ENCODE assay signal across 16 cellular contexts in the genomic region with DNA sequence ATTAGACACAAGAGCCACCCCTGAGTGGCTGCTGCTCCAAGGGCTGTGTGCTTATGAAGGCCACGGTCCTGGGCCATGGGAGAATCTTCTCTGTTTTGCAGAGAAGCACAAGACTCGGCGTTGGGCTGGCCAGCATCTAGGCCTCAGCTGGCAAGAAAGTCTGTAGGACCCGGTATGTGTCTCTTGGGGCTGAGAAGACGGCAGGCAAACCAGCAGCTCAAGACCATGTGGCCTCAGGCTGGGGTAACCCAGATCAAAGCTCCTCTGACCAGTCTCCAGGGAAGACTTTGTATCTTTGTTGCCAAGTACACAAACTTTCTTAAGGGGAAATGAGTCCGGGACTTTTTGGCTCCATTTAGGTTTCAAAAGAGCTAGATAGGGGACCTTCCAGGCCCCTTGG.
DNase-seq lines count a peak whose midpoint lies in the region; ATAC-seq and TF ChIP-seq lines count a peak whose summit lies in the region.
"Had no signal": no experiment of that assay in that cellular context is flagged by ENCODE, and none has a peak within 500 bp of the region (broad histone marks: within the 10 kb centered on the region; RNA-seq: fewer than 3 reads in every experiment).

No MANE protein-coding gene starts in this region.

- no peak overlapping the region for H3K27ac Mint-ChIP-seq in neural progenitor cell
- H3K27ac Mint-ChIP-seq: activated naive CD8-positive, alpha-beta T cell; dendritic cell treated with granulocyte-macrophage colony-stimulating factor and Interleukin-4, amounts not matched to agents 40 ng/mL and 50 ng/mL, for 4 days had no signal

- H2AFZ ChIP-seq in neural progenitor cell (replicated peaks): peak overlapping the region; percentile 42

- H3K9me3 ChIP-seq in KOPT-K1 (ENCODE audit: insufficient read depth, low read length, poor library complexity, severe bottlenecking) (no peaks in the 10 kb centered on the region), neural progenitor cell (ENCODE audit: low read depth) (no peaks in the 10 kb centered on the region)
- H3K9me3 ChIP-seq: body of pancreas, gastrocnemius medialis, transverse colon had no signal

- no peak overlapping the region for H3K4me2 ChIP-seq in neural progenitor cell

- no peak for TF ChIP-seq POLR2A in erythroblast (IDR thresholded peaks at IDR 0.05; ENCODE audit: low read length)

- H3K27ac ChIP-seq in KOPT-K1 (ENCODE audit: low read depth, low read length, poor library complexity, severe bottlenecking) (peak overlapping the region; percentile 90), neural progenitor cell (no peak overlapping the region)
- H3K27ac ChIP-seq: body of pancreas, gastrocnemius medialis, transverse colon had no signal

- no peak overlapping the region for H3K4me3 Mint-ChIP-seq in neural progenitor cell
- H3K4me3 Mint-ChIP-seq: activated naive CD8-positive, alpha-beta T cell; dendritic cell treated with granulocyte-macrophage colony-stimulating factor and Interleukin-4, amounts not matched to agents 40 ng/mL and 50 ng/mL, for 4 days had no signal

- H3K27me3 Mint-ChIP-seq in neural progenitor cell (ENCODE audit: insufficient read depth, low read depth): peaks cover 1% of the 10 kb centered on the region
- H3K27me3 Mint-ChIP-seq: activated naive CD8-positive, alpha-beta T cell had no signal

- H3K27me3 ChIP-seq in GM06990 (replicated peaks; ENCODE audit: control insufficient read depth, insufficient read depth, low read length) (no peaks in the 10 kb centered on the region), neural progenitor cell (no peaks in the 10 kb centered on the region)
- H3K27me3 ChIP-seq: body of pancreas, gastrocnemius medialis, transverse colon had no signal

- no peaks in the 10 kb centered on the region for H3K4me1 ChIP-seq in neural progenitor cell
- H3K4me1 ChIP-seq: gastrocnemius medialis, transverse colon had no signal

- no peaks in the 10 kb centered on the region for H4K20me1 ChIP-seq in neural progenitor cell (ENCODE audit: low read depth)

- no peak for TF ChIP-seq CTCF in GM06990 (IDR thresholded peaks at IDR 0.05; ENCODE audit: insufficient read depth, low read length, poor library complexity, severe bottlenecking)
- TF ChIP-seq CTCF in cardiac fibroblast (IDR thresholded peaks at IDR 0.05; ENCODE audit: low read depth, low read length): no peak
- TF ChIP-seq CTCF in neural progenitor cell (IDR thresholded peaks at IDR 0.05): no peak

- no peaks in the 10 kb centered on the region for H3F3A ChIP-seq in neural progenitor cell (ENCODE audit: low read depth)

- peaks cover 3% of the 10 kb centered on the region for H3K4me1 Mint-ChIP-seq in neural progenitor cell

- no peak overlapping the region for H3K9ac ChIP-seq in neural progenitor cell

- ATAC-seq in GM18511 (IDR thresholded peaks at IDR 0.05; ENCODE audit: unreplicated experiment) (no peak), HG03565 (IDR thresholded peaks at IDR 0.05; ENCODE audit: unreplicated experiment) (no peak)
- ATAC-seq: body of pancreas, gastrocnemius medialis had no signal

- no peaks in the 10 kb centered on the region for H3K79me2 ChIP-seq in neural progenitor cell (ENCODE audit: low read depth)

- H3K9me3 Mint-ChIP-seq in neural progenitor cell: peaks cover 3% of the 10 kb centered on the region
- H3K9me3 Mint-ChIP-seq: dendritic cell treated with granulocyte-macrophage colony-stimulating factor and Interleukin-4, amounts not matched to agents 40 ng/mL and 50 ng/mL, for 4 days had no signal

- peak; percentile 26 for DNase-seq in GM06990 (ENCODE audit: extremely low read depth, insufficient read length)
- peak; percentile 28 to 57 for DNase-seq in cardiac fibroblast (ENCODE audit: low read depth in 2 of 2)
- DNase-seq in neural progenitor cell (ENCODE audit: low spot score): no peak
- DNase-seq in erythroblast (lab: John Stamatoyannopoulos, UW): no peak
- no peak for DNase-seq in stimulated activated CD4-positive, alpha-beta T cell treated with anti-CD3 and anti-CD28 coated beads, Interleukin-2, amount 100 ng/mL, for 24 hours
- DNase-seq: body of pancreas, H7, NCI-H1694, NCI-H82, transverse colon had no signal

- H3K36me3 ChIP-seq in GM06990 (ENCODE audit: control insufficient read depth, insufficient read depth, low read length) (no peaks in the 10 kb centered on the region), KOPT-K1 (ENCODE audit: insufficient read depth, low read length) (no peaks in the 10 kb centered on the region), neural progenitor cell (no peaks in the 10 kb centered on the region)
- H3K36me3 ChIP-seq: gastrocnemius medialis, transverse colon had no signal

- peaks cover 1% of the 10 kb centered on the region for H3K36me3 Mint-ChIP-seq in neural progenitor cell
- H3K36me3 Mint-ChIP-seq: activated naive CD8-positive, alpha-beta T cell had no signal

- no peak overlapping the region for H3K4me3 ChIP-seq in GM06990 (replicated peaks; ENCODE audit: low read depth, low read length)
- no peak overlapping the region for H3K4me3 ChIP-seq in cardiac fibroblast (replicated peaks in 1 of 2; ENCODE audit: low read depth in 2 of 2, low read length in 2 of 2)
- H3K4me3 ChIP-seq in neural progenitor cell: no peak overlapping the region
- H3K4me3 ChIP-seq: body of pancreas, gastrocnemius medialis, transverse colon had no signal

Comparison
In these comparisons a context has a peak if more than half of its experiments do, and no peak if none do; other contexts are left out.
1. DNase-seq: peak in GM06990 (single experiment) and cardiac fibroblast (2 of 2); none in neural progenitor cell (single experiment), erythroblast (0 of 2) and stimulated activated CD4-positive, alpha-beta T cell treated with anti-CD3 and anti-CD28 coated beads, Interleukin-2, amount 100 ng/mL, for 24 hours (0 of 2).